In the genomic region with DNA sequence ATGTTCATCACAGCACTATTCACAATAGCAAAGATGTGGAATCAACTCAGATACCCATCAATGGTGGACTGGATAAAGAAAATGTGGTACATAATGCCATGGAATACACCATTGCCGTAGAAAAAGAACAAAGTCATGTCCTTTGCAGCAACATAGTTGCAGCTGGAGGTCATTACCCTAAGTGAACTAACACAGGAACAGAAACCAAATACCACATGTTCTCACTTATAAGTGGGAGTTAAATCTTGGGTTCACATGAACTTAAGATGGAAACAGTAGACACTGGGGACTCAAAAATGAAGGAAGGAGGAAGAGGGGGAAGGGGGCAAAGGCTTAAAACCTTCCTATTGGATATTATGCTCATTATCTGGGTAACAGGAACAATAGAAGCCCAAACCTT, we compare ENCODE assay signal across 23 cellular contexts.
"Had no signal": no experiment of that assay in that cellular context is flagged by ENCODE, and none has a peak within 500 bp of the region (broad histone marks: within the 10 kb centered on the region; RNA-seq: fewer than 3 reads in every experiment).

No MANE protein-coding gene starts in this region.

- H3K4me1 ChIP-seq: foreskin keratinocyte, lower lobe of right lung, parathyroid adenoma, testis, uterus had no signal

- H2AFZ ChIP-seq: parathyroid adenoma had no signal

- H3K79me2 ChIP-seq: parathyroid adenoma had no signal

- ATAC-seq: activated CD8-positive, alpha-beta T cell treated with anti-CD3 and anti-CD28 coated beads for 36 hours; activated naive CD4-positive, alpha-beta T cell treated with anti-CD3 and anti-CD28 coated beads, Interleukin-2, amount 50 U/mL, for 72 hours; foreskin keratinocyte; lower lobe of right lung; mucosa of descending colon; sciatic nerve; stimulated activated memory B cell treated with anti-CD40 and anti-IgM and Interleukin-4, amounts not matched to agents 10 μg/mL and 1 μg/mL and 100 μg/mL, for 72 hours had no signal

- H3K4me3 ChIP-seq: lower lobe of right lung, mucosa of descending colon, testis, uterus had no signal

- DNase-seq: activated CD4-positive, alpha-beta T cell treated with anti-CD3 and anti-CD28 coated beads, Interleukin-2, amount 10 ng/mL, durations not matched to agents 7 days and 5 days; activated CD4-positive, CD25-positive, alpha-beta regulatory T cell treated with anti-CD3 and anti-CD28 coated beads, Interleukin-2, amount 50 U/mL, for 72 hours; activated CD8-positive, alpha-beta T cell treated with anti-CD3 and anti-CD28 coated beads for 36 hours; aorta; effector CD4-positive, alpha-beta T cell; erythroblast; kidney; lower lobe of right lung; mesendoderm; mucosa of descending colon; nucleus accumbens; small intestine; stimulated activated CD4-positive, alpha-beta T cell treated with anti-CD3 and anti-CD28 coated beads, Interleukin-2, amount 100 ng/mL, for 24 hours; testis; trophoblast cell; uterus; WERI-Rb-1 had no signal

- H3K4me3 Mint-ChIP-seq: activated CD4-positive, alpha-beta T cell treated with anti-CD3 and anti-CD28 coated beads, Interleukin-2, amount 10 ng/mL, durations not matched to agents 7 days and 5 days; activated CD8-positive, alpha-beta T cell treated with anti-CD3 and anti-CD28 coated beads for 36 hours; brain; stimulated activated memory B cell treated with anti-CD40 and anti-IgM and Interleukin-4, amounts not matched to agents 10 μg/mL and 1 μg/mL and 100 μg/mL, for 72 hours had no signal

- H3K27ac ChIP-seq: foreskin keratinocyte, lower lobe of right lung, parathyroid adenoma, testis, uterus, WERI-Rb-1 had no signal

- H3K9ac ChIP-seq: parathyroid adenoma had no signal

- H3K9me3 Mint-ChIP-seq: activated CD4-positive, alpha-beta T cell treated with anti-CD3 and anti-CD28 coated beads, Interleukin-2, amount 10 ng/mL, durations not matched to agents 7 days and 5 days; activated CD8-positive, alpha-beta T cell treated with anti-CD3 and anti-CD28 coated beads for 36 hours had no signal

- H3K9me3 ChIP-seq: lower lobe of right lung, mucosa of descending colon, testis, uterus had no signal

- H3K36me3 Mint-ChIP-seq: activated naive CD4-positive, alpha-beta T cell treated with anti-CD3 and anti-CD28 coated beads, Interleukin-2, amount 50 U/mL, for 72 hours; stimulated activated memory B cell treated with anti-CD40 and anti-IgM and Interleukin-4, amounts not matched to agents 10 μg/mL and 1 μg/mL and 100 μg/mL, for 72 hours had no signal

- H3K27ac Mint-ChIP-seq: activated CD4-positive, alpha-beta T cell treated with anti-CD3 and anti-CD28 coated beads, Interleukin-2, amount 10 ng/mL, durations not matched to agents 7 days and 5 days; activated CD8-positive, alpha-beta T cell treated with anti-CD3 and anti-CD28 coated beads for 36 hours; activated naive CD4-positive, alpha-beta T cell treated with anti-CD3 and anti-CD28 coated beads, Interleukin-2, amount 50 U/mL, for 72 hours; brain; stimulated activated memory B cell treated with anti-CD40 and anti-IgM and Interleukin-4, amounts not matched to agents 10 μg/mL and 1 μg/mL and 100 μg/mL, for 72 hours had no signal

- H3K27me3 ChIP-seq: testis, uterus had no signal

- H3K36me3 ChIP-seq: lower lobe of right lung, uterus, WERI-Rb-1 had no signal

- H3K4me1 Mint-ChIP-seq: activated CD4-positive, alpha-beta T cell treated with anti-CD3 and anti-CD28 coated beads, Interleukin-2, amount 10 ng/mL, durations not matched to agents 7 days and 5 days; stimulated activated memory B cell treated with anti-CD40 and anti-IgM and Interleukin-4, amounts not matched to agents 10 μg/mL and 1 μg/mL and 100 μg/mL, for 72 hours had no signal
